In genomic region chr18:76450452-76450851, GRCh38 we compare ENCODE assay signal across 1 cellular context.
TF ChIP-seq lines count a peak whose summit lies in the region.

No MANE protein-coding gene starts in this region.

TF ChIP-seq in GM23338, 12 proteins besides CTCF, POLR2A, EP300 and RAD21 (continued from another document):
- no peak for TF ChIP-seq ZNF462 (CRISPR knock-in tag; IDR thresholded peaks at IDR 0.05)
TF ChIP-seq in GM23338: peak in this region for 0.
